1 cellular context compared by ENCODE assay signal in the genomic region with DNA sequence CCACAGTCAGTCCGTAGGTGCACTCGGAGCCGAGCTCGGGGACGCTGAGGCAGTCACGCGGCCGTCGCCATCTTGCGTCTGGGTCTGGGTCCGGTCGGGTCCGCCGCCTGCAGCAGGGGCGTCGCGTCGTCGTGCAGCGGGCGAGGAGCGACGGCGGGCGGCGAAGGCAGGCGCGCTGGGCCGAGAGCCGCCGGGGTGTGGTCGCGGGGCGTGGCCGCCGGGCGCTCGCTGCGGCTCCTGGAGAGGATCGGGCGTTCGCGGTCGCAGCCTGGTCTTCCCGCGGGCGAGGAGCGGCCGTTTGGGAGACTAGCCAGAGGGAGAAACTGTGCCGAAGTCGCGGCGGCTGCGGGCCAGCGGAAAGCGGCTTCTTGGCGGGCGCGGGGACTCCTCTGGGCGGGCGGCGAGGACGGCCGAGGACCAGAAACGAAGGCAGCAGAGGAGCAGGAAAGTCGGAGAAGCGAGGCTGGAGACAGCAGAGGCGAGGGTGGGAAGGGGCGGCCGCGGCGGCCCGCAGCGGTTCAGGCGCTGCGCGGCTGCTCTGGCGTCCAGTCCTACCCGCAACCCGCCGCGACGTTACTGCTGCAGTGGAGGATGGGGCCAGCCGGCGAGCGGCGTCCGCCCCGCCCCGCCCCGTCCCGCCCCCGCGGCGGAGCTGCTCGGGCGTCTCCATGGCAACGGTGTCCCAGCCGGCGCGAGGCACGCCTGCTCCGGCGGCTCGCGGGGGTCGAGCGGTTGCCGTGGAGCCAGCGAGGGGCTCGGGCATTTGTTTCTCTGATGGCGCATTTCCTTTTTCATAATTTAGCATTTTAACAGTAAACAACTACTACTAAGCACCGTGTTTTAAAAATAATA.
TF ChIP-seq lines count a peak whose summit lies in the region.

A gene with protein sequence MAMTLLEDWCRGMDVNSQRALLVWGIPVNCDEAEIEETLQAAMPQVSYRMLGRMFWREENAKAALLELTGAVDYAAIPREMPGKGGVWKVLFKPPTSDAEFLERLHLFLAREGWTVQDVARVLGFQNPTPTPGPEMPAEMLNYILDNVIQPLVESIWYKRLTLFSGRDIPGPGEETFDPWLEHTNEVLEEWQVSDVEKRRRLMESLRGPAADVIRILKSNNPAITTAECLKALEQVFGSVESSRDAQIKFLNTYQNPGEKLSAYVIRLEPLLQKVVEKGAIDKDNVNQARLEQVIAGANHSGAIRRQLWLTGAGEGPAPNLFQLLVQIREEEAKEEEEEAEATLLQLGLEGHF (minus strand): TSS at position 581 of the 852 bp plus-strand sequence. CDS start 745 bp downstream, outside the sequence.

TF ChIP-seq in HepG2, 621 proteins besides CTCF, POLR2A, EP300 and RAD21 (continued from another document and continues in another):
- 0 out of 2 replicates have a peak, but pooled peaks have one; percentile 13 for TF ChIP-seq ELF3 (CRISPR knock-in tag; IDR thresholded peaks at IDR 0.05)
- TF ChIP-seq FOXA1 (IDR thresholded peaks at IDR 0.05) = no peak
- 0 out of 2 replicates have a peak, but pooled peaks have one; percentile 6 for TF ChIP-seq FOXA1 (CRISPR knock-in tag; IDR thresholded peaks at IDR 0.05)
- no peak; the same call in none of the 2 replicates for TF ChIP-seq HDAC1 (CRISPR knock-in tag; IDR thresholded peaks at IDR 0.05)
- TF ChIP-seq GFI1 (CRISPR knock-in tag; IDR thresholded peaks at IDR 0.05; ENCODE audit: borderline replicate concordance) = no peak; the same call in 1 of the 2 replicates
- no peak for TF ChIP-seq SRSF9 (IDR thresholded peaks at IDR 0.05; ENCODE audit: borderline replicate concordance, insufficient read depth, low read depth, low read length, poor library complexity, severe bottlenecking)
- 0 out of 2 replicates have a peak, but pooled peaks have one; percentile 66 for TF ChIP-seq PRMT3 (CRISPR knock-in tag; IDR thresholded peaks at IDR 0.05; ENCODE audit: borderline replicate concordance, low read depth)
- TF ChIP-seq, protein P1, sequence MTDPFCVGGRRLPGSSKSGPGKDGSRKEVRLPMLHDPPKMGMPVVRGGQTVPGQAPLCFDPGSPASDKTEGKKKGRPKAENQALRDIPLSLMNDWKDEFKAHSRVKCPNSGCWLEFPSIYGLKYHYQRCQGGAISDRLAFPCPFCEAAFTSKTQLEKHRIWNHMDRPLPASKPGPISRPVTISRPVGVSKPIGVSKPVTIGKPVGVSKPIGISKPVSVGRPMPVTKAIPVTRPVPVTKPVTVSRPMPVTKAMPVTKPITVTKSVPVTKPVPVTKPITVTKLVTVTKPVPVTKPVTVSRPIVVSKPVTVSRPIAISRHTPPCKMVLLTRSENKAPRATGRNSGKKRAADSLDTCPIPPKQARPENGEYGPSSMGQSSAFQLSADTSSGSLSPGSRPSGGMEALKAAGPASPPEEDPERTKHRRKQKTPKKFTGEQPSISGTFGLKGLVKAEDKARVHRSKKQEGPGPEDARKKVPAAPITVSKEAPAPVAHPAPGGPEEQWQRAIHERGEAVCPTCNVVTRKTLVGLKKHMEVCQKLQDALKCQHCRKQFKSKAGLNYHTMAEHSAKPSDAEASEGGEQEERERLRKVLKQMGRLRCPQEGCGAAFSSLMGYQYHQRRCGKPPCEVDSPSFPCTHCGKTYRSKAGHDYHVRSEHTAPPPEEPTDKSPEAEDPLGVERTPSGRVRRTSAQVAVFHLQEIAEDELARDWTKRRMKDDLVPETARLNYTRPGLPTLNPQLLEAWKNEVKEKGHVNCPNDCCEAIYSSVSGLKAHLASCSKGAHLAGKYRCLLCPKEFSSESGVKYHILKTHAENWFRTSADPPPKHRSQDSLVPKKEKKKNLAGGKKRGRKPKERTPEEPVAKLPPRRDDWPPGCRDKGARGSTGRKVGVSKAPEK (CRISPR knock-in tag; IDR thresholded peaks at IDR 0.05; ENCODE audit: borderline replicate concordance) = no peak
- TF ChIP-seq ZNF720 (CRISPR knock-in tag; IDR thresholded peaks at IDR 0.05) = no peak
- TF ChIP-seq WIZ (CRISPR knock-in tag; IDR thresholded peaks at IDR 0.05) = no peak
- TF ChIP-seq ZSCAN22 (CRISPR knock-in tag; IDR thresholded peaks at IDR 0.05) = 0 out of 2 replicates have a peak, but pooled peaks have one; percentile 46
- TF ChIP-seq, protein P2, sequence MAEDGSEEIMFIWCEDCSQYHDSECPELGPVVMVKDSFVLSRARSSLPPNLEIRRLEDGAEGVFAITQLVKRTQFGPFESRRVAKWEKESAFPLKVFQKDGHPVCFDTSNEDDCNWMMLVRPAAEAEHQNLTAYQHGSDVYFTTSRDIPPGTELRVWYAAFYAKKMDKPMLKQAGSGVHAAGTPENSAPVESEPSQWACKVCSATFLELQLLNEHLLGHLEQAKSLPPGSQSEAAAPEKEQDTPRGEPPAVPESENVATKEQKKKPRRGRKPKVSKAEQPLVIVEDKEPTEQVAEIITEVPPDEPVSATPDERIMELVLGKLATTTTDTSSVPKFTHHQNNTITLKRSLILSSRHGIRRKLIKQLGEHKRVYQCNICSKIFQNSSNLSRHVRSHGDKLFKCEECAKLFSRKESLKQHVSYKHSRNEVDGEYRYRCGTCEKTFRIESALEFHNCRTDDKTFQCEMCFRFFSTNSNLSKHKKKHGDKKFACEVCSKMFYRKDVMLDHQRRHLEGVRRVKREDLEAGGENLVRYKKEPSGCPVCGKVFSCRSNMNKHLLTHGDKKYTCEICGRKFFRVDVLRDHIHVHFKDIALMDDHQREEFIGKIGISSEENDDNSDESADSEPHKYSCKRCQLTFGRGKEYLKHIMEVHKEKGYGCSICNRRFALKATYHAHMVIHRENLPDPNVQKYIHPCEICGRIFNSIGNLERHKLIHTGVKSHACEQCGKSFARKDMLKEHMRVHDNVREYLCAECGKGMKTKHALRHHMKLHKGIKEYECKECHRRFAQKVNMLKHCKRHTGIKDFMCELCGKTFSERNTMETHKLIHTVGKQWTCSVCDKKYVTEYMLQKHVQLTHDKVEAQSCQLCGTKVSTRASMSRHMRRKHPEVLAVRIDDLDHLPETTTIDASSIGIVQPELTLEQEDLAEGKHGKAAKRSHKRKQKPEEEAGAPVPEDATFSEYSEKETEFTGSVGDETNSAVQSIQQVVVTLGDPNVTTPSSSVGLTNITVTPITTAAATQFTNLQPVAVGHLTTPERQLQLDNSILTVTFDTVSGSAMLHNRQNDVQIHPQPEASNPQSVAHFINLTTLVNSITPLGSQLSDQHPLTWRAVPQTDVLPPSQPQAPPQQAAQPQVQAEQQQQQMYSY (CRISPR knock-in tag; IDR thresholded peaks at IDR 0.05) = peak; percentile 18; the same call in 1 of the 2 replicates
- peak; percentile 72; the same call in 1 of the 2 replicates for TF ChIP-seq BORCS8-MEF2B (CRISPR knock-in tag; IDR thresholded peaks at IDR 0.05)
- no peak for TF ChIP-seq KDM1A (CRISPR knock-in tag; IDR thresholded peaks at IDR 0.05)
- TF ChIP-seq PLRG1 (conservative IDR thresholded peaks at IDR 0.05) = no peak
- no peak for TF ChIP-seq JARID2 (CRISPR knock-in tag; IDR thresholded peaks at IDR 0.05; ENCODE audit: insufficient replicate concordance)
- TF ChIP-seq FOSL1 (CRISPR knock-in tag; IDR thresholded peaks at IDR 0.05; ENCODE audit: borderline replicate concordance) = no peak
- TF ChIP-seq, protein P3, sequence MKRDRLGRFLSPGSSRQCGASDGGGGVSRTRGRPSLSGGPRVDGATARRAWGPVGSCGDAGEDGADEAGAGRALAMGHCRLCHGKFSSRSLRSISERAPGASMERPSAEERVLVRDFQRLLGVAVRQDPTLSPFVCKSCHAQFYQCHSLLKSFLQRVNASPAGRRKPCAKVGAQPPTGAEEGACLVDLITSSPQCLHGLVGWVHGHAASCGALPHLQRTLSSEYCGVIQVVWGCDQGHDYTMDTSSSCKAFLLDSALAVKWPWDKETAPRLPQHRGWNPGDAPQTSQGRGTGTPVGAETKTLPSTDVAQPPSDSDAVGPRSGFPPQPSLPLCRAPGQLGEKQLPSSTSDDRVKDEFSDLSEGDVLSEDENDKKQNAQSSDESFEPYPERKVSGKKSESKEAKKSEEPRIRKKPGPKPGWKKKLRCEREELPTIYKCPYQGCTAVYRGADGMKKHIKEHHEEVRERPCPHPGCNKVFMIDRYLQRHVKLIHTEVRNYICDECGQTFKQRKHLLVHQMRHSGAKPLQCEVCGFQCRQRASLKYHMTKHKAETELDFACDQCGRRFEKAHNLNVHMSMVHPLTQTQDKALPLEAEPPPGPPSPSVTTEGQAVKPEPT (CRISPR knock-in tag; IDR thresholded peaks at IDR 0.05; ENCODE audit: low read depth) = peak; percentile 93
- no peak for TF ChIP-seq ZNF256 (CRISPR knock-in tag; conservative IDR thresholded peaks at IDR 0.05)
- no peak; the same call in 1 of the 2 replicates for TF ChIP-seq ZNF670 (CRISPR knock-in tag; IDR thresholded peaks at IDR 0.05; ENCODE audit: borderline replicate concordance)
- 0 out of 2 replicates have a peak, but pooled peaks have one; percentile 4 for TF ChIP-seq ARHGAP35 (CRISPR knock-in tag; IDR thresholded peaks at IDR 0.05; ENCODE audit: borderline replicate concordance)
- TF ChIP-seq ZKSCAN1 (IDR thresholded peaks at IDR 0.05; ENCODE audit: low read length) = no peak
- TF ChIP-seq RBAK (CRISPR knock-in tag; IDR thresholded peaks at IDR 0.05) = no peak
- TF ChIP-seq, protein P4, sequence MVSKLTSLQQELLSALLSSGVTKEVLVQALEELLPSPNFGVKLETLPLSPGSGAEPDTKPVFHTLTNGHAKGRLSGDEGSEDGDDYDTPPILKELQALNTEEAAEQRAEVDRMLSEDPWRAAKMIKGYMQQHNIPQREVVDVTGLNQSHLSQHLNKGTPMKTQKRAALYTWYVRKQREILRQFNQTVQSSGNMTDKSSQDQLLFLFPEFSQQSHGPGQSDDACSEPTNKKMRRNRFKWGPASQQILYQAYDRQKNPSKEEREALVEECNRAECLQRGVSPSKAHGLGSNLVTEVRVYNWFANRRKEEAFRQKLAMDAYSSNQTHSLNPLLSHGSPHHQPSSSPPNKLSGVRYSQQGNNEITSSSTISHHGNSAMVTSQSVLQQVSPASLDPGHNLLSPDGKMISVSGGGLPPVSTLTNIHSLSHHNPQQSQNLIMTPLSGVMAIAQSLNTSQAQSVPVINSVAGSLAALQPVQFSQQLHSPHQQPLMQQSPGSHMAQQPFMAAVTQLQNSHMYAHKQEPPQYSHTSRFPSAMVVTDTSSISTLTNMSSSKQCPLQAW (CRISPR knock-in tag; IDR thresholded peaks at IDR 0.05) = no peak
- TF ChIP-seq, protein P5, sequence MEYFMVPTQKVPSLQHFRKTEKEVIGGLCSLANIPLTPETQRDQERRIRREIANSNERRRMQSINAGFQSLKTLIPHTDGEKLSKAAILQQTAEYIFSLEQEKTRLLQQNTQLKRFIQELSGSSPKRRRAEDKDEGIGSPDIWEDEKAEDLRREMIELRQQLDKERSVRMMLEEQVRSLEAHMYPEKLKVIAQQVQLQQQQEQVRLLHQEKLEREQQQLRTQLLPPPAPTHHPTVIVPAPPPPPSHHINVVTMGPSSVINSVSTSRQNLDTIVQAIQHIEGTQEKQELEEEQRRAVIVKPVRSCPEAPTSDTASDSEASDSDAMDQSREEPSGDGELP (IDR thresholded peaks at IDR 0.05; ENCODE audit: borderline replicate concordance, low read depth) = peak; percentile 29; the same call in 1 of the 2 replicates
- no peak for TF ChIP-seq ZNF296 (CRISPR knock-in tag; conservative IDR thresholded peaks at IDR 0.05)
- TF ChIP-seq, protein P6, sequence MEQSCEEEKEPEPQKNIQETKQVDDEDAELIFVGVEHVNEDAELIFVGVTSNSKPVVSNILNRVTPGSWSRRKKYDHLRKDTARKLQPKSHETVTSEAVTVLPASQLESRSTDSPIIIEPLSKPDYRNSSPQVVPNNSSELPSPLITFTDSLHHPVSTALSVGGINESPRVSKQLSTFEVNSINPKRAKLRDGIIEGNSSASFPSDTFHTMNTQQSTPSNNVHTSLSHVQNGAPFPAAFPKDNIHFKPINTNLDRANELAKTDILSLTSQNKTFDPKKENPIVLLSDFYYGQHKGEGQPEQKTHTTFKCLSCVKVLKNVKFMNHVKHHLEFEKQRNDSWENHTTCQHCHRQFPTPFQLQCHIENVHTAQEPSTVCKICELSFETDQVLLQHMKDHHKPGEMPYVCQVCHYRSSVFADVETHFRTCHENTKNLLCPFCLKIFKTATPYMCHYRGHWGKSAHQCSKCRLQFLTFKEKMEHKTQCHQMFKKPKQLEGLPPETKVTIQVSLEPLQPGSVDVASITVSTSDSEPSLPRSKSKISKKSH (CRISPR knock-in tag; IDR thresholded peaks at IDR 0.05; ENCODE audit: borderline replicate concordance) = no peak
- no peak for TF ChIP-seq SOX5 (CRISPR knock-in tag; IDR thresholded peaks at IDR 0.05; ENCODE audit: borderline replicate concordance)
- TF ChIP-seq HOXD1 (CRISPR knock-in tag; IDR thresholded peaks at IDR 0.05) = 0 out of 2 replicates have a peak, but pooled peaks have one; percentile 16
- no peak for TF ChIP-seq SMAD3 (CRISPR knock-in tag; IDR thresholded peaks at IDR 0.05)
- no peak for TF ChIP-seq KMT2B (CRISPR knock-in tag; IDR thresholded peaks at IDR 0.05)
- TF ChIP-seq SP5 (CRISPR knock-in tag; IDR thresholded peaks at IDR 0.05; ENCODE audit: borderline replicate concordance, low read depth) = peak; percentile 61; the same call in 1 of the 2 replicates
- no peak for TF ChIP-seq KDM3A (CRISPR knock-in tag; IDR thresholded peaks at IDR 0.05; ENCODE audit: low read depth)
- TF ChIP-seq NFIB (CRISPR knock-in tag; IDR thresholded peaks at IDR 0.05; ENCODE audit: borderline replicate concordance) = no peak
- TF ChIP-seq ZKSCAN5 (CRISPR knock-in tag; IDR thresholded peaks at IDR 0.05) = no peak
- no peak; the same call in 1 of the 2 replicates for TF ChIP-seq GLI4 (CRISPR knock-in tag; IDR thresholded peaks at IDR 0.05; ENCODE audit: borderline replicate concordance)
- no peak for TF ChIP-seq ZNF367 (CRISPR knock-in tag; IDR thresholded peaks at IDR 0.05; ENCODE audit: borderline replicate concordance)
- TF ChIP-seq RFXANK (CRISPR knock-in tag; IDR thresholded peaks at IDR 0.05) = no peak
- TF ChIP-seq, protein P7, sequence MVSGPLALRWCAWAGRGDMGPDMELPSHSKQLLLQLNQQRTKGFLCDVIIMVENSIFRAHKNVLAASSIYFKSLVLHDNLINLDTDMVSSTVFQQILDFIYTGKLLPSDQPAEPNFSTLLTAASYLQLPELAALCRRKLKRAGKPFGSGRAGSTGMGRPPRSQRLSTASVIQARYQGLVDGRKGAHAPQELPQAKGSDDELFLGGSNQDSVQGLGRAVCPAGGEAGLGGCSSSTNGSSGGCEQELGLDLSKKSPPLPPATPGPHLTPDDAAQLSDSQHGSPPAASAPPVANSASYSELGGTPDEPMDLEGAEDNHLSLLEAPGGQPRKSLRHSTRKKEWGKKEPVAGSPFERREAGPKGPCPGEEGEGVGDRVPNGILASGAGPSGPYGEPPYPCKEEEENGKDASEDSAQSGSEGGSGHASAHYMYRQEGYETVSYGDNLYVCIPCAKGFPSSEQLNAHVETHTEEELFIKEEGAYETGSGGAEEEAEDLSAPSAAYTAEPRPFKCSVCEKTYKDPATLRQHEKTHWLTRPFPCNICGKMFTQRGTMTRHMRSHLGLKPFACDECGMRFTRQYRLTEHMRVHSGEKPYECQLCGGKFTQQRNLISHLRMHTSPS (CRISPR knock-in tag; IDR thresholded peaks at IDR 0.05; ENCODE audit: low read depth) = no peak; the same call in 1 of the 2 replicates
- no peak for TF ChIP-seq ONECUT2 (CRISPR knock-in tag; IDR thresholded peaks at IDR 0.05)
- peak; percentile 29; the same call in 1 of the 2 replicates for TF ChIP-seq ZNF274 (CRISPR knock-in tag; IDR thresholded peaks at IDR 0.05)
- no peak for TF ChIP-seq MTF1 (CRISPR knock-in tag; IDR thresholded peaks at IDR 0.05)
- TF ChIP-seq HOXA7 (CRISPR knock-in tag; IDR thresholded peaks at IDR 0.05) = no peak
